In the genomic region with DNA sequence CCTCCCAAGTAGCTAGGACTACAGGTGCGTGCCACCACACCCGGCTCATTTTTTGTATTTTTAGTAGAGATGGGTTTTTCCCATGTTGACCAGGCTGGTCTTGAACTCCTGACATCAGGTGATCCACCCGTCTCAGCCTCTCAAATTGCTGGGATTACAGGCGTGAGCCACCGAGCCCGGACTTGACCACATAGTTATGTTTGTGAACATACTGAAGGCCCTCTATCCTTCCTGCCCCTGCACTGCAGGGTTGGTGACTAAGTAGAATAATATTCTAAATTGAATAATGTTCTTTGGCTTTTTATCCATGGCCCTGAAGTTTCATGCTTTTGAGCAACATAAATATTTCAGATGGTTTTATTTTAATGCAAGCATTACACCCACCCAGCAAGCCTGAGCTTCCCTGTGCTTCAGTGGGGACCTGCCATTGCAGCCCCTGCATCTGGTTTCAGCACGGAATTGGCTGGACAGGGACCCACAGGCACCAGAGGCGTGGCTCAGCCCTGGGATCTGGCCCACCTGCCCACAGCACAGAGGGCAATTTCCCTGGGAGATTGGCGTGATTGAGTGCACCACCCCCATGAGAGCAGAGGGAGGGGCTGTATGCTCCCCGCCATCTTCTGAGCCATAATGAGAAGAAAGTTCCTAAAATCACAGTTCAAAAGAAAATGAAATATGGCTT, we compare ENCODE assay signal across 1 cellular context.
TF ChIP-seq lines count a peak whose summit lies in the region.

No MANE protein-coding gene starts in this region.

TF ChIP-seq in A549, 52 proteins besides CTCF, POLR2A, EP300 and RAD21:
- TF ChIP-seq, protein P1, sequence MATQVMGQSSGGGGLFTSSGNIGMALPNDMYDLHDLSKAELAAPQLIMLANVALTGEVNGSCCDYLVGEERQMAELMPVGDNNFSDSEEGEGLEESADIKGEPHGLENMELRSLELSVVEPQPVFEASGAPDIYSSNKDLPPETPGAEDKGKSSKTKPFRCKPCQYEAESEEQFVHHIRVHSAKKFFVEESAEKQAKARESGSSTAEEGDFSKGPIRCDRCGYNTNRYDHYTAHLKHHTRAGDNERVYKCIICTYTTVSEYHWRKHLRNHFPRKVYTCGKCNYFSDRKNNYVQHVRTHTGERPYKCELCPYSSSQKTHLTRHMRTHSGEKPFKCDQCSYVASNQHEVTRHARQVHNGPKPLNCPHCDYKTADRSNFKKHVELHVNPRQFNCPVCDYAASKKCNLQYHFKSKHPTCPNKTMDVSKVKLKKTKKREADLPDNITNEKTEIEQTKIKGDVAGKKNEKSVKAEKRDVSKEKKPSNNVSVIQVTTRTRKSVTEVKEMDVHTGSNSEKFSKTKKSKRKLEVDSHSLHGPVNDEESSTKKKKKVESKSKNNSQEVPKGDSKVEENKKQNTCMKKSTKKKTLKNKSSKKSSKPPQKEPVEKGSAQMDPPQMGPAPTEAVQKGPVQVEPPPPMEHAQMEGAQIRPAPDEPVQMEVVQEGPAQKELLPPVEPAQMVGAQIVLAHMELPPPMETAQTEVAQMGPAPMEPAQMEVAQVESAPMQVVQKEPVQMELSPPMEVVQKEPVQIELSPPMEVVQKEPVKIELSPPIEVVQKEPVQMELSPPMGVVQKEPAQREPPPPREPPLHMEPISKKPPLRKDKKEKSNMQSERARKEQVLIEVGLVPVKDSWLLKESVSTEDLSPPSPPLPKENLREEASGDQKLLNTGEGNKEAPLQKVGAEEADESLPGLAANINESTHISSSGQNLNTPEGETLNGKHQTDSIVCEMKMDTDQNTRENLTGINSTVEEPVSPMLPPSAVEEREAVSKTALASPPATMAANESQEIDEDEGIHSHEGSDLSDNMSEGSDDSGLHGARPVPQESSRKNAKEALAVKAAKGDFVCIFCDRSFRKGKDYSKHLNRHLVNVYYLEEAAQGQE (IDR thresholded peaks at IDR 0.05) = peak; percentile 74
- TF ChIP-seq HOXB13 (CRISPR knock-in tag; IDR thresholded peaks at IDR 0.05; ENCODE audit: low read depth) = no peak
